24 cellular contexts compared by ENCODE assay signal in genomic region chr1:58391514-58391913, GRCh38.
DNase-seq lines count a peak whose midpoint lies in the region; ATAC-seq, FAIRE-seq and TF ChIP-seq lines count a peak whose summit lies in the region.
"Had no signal": no experiment of that assay in that cellular context is flagged by ENCODE, and none has a peak within 500 bp of the region (broad histone marks: within the 10 kb centered on the region; RNA-seq: fewer than 3 reads in every experiment).

No MANE protein-coding gene starts in this region.

- no peak overlapping the region for H3K18ac ChIP-seq in H1 (ENCODE audit: extremely low read depth, low read length)

- no peak for TF ChIP-seq EP300 in HepG2 (IDR thresholded peaks at IDR 0.05; ENCODE audit: low read depth in 2 of 2, low read length in 2 of 2)
- no peak for TF ChIP-seq EP300 in HepG2 (CRISPR knock-in tag; IDR thresholded peaks at IDR 0.05; ENCODE audit: borderline replicate concordance)
- no peak for TF ChIP-seq EP300 in H1 (IDR thresholded peaks at IDR 0.05; ENCODE audit: borderline replicate concordance in 1 of 2, low read depth in 2 of 2, low read length in 2 of 2)

- peak overlapping the region; percentile 52; the same call in 1 of the 2 replicates for H2BK12ac ChIP-seq in H1 (ENCODE audit: low read depth, low read length)

- H3K4me3 Mint-ChIP-seq in activated T-helper 17 cell treated with anti-CD3 and anti-CD28 coated beads, Interleukin-2, amount 50 U/mL, for 72 hours = no peak overlapping the region
- H3K4me3 Mint-ChIP-seq: B cell had no signal

- no peak for TF ChIP-seq POLR2A in HepG2 (IDR thresholded peaks at IDR 0.05; ENCODE audit: insufficient read depth in 1 of 2, low read depth in 2 of 2, low read length in 2 of 2)
- TF ChIP-seq POLR2A in right lobe of liver (IDR thresholded peaks at IDR 0.05) = no peak
- no peak for TF ChIP-seq POLR2A in H1 (IDR thresholded peaks at IDR 0.05; ENCODE audit: control extremely low read depth in 1 of 2, low read depth in 2 of 2, low read length in 2 of 2)

- H3K56ac ChIP-seq in H1 (replicated peaks; ENCODE audit: insufficient read length, low read depth, low read length) = no peak overlapping the region

- H3K4me2 ChIP-seq in HepG2 (ENCODE audit: low read depth, low read length) = no peak overlapping the region
- peak overlapping the region; percentile 99 for H3K4me2 ChIP-seq in Loucy (ENCODE audit: low read depth, low read length, poor library complexity, severe bottlenecking)
- peak overlapping the region in 1 of 2 experiments; percentile 48; a peak in 1 of 4 replicates for H3K4me2 ChIP-seq in H1 (ENCODE audit: insufficient read depth in 1 of 2, low read depth in 2 of 2, low read length in 2 of 2)

- H2AFZ ChIP-seq in HepG2 (ENCODE audit: low read length) (no peak overlapping the region), Loucy (ENCODE audit: low read length) (peak overlapping the region; percentile 72; the same call in 1 of the 2 replicates), H1 (ENCODE audit: low read length) (no peak overlapping the region)

- H3K79me2 ChIP-seq in HepG2 (ENCODE audit: insufficient read depth, low read length) (no peaks in the 10 kb centered on the region), Loucy (ENCODE audit: insufficient read depth, low read length) (no peaks in the 10 kb centered on the region), H1 (ENCODE audit: control insufficient read depth in 1 of 2, insufficient read depth in 2 of 2, low read length in 2 of 2) (no peaks in the 10 kb centered on the region)

- H2BK20ac ChIP-seq in H1 (ENCODE audit: low read length) = no peak overlapping the region

- H3K27me3 Mint-ChIP-seq in activated T-helper 17 cell treated with anti-CD3 and anti-CD28 coated beads, Interleukin-2, amount 50 U/mL, for 72 hours = peaks cover 2% of the 10 kb centered on the region
- H3K27me3 Mint-ChIP-seq: B cell, IgD-negative memory B cell had no signal

- H3K14ac ChIP-seq in H1 (ENCODE audit: insufficient read length) = no peak overlapping the region

- no peak overlapping the region for H4K5ac ChIP-seq in H1 (ENCODE audit: insufficient read length, low read depth, low read length)

- POLR2A ChIA-PET in HepG2 (lab: Yijun Ruan, JAX) (no interaction called here), H1 (lab: Charles Lee; ENCODE audit: partially characterized antibody) (no interaction called here)

- FAIRE-seq in HepG2 (lab: Jason Lieb, UNC) = no peak
- no peak for FAIRE-seq in H1 (lab: Jason Lieb, UNC)
- FAIRE-seq: D721Med, G401.6 had no signal

- TF ChIP-seq CTCF in HepG2 (CRISPR knock-in tag; IDR thresholded peaks at IDR 0.05) = no peak
- TF ChIP-seq CTCF in right lobe of liver (IDR thresholded peaks at IDR 0.05) = no peak
- TF ChIP-seq CTCF in Loucy (conservative IDR thresholded peaks at IDR 0.05; ENCODE audit: low read length) = no peak
- no peak for TF ChIP-seq CTCF in H1 (IDR thresholded peaks at IDR 0.05; ENCODE audit: control extremely low read depth in 1 of 3, insufficient read depth in 1 of 3, low read depth in 1 of 3, low read length in 3 of 3)

- ATAC-seq in HepG2 (no peak), right lobe of liver (no peak)
- no peak for ATAC-seq in activated T-helper 17 cell treated with anti-CD3 and anti-CD28 coated beads, Interleukin-2, amount 50 U/mL, for 72 hours (replicated peaks)
- ATAC-seq: HCT116 had no signal

- no peaks in the 10 kb centered on the region for H3K36me3 Mint-ChIP-seq in activated T-helper 17 cell treated with anti-CD3 and anti-CD28 coated beads, Interleukin-2, amount 50 U/mL, for 72 hours (ENCODE audit: low read depth)

- intact Hi-C loops in HepG2 (cut with micrococcal nuclease; ENCODE audit: unreplicated experiment) = no loop called here
- intact Hi-C loops in right lobe of liver (cut with DNase I) = no loop called here

- no peaks in the 10 kb centered on the region for H3K9me3 ChIP-seq in HepG2 (ENCODE audit: low read length)
- H3K9me3 ChIP-seq in right lobe of liver = no peaks in the 10 kb centered on the region
- no peaks in the 10 kb centered on the region for H3K9me3 ChIP-seq in Loucy (ENCODE audit: insufficient read depth, low read depth, low read length)
- H3K9me3 ChIP-seq in H1 (ENCODE audit: insufficient read depth in 2 of 2, low read depth in 1 of 2, low read length in 1 of 2) = no peaks in the 10 kb centered on the region
- H3K9me3 ChIP-seq in thymus (ENCODE audit: control insufficient read depth) = no peaks in the 10 kb centered on the region
- H3K9me3 ChIP-seq: MG63 had no signal

- H3K9ac ChIP-seq in HepG2 (ENCODE audit: insufficient read depth, low read depth, low read length) (no peak overlapping the region), Loucy (ENCODE audit: low read depth, low read length, poor library complexity, severe bottlenecking) (peak overlapping the region; percentile 87), H1 (replicated peaks in 1 of 4; ENCODE audit: extremely low read depth in 1 of 4, low read depth in 3 of 4, low read length in 3 of 4) (no peak overlapping the region)

- H4K8ac ChIP-seq in H1 (ENCODE audit: extremely low read depth, insufficient read depth, low read length) = no peak overlapping the region

- in situ Hi-C loops in HepG2 (cut with HindIII; ENCODE audit: extremely low pct_ligation_motif_present, low pct_unique_long_range_greater_than_20kb) = no loop called here

- no peak overlapping the region for H4K91ac ChIP-seq in H1 (replicated peaks; ENCODE audit: insufficient read length, low read length)

- no peak overlapping the region for H3K23ac ChIP-seq in H1 (ENCODE audit: insufficient read length)

- no peak overlapping the region for H3K27ac Mint-ChIP-seq in activated T-helper 17 cell treated with anti-CD3 and anti-CD28 coated beads, Interleukin-2, amount 50 U/mL, for 72 hours
- H3K27ac Mint-ChIP-seq: B cell, IgD-negative memory B cell had no signal

- 6% methylated on average over 3 of the region's 3 CpGs for WGBS in HepG2 (ENCODE audit: low lambda C conversion rate)
- 91% methylated on average over 3 of the region's 3 CpGs for WGBS in right lobe of liver (ENCODE audit: insufficient coverage, low coverage, low lambda C conversion rate, missing lambda C conversion rate)
- WGBS in H1 (ENCODE audit: extremely low coverage in 1 of 2, insufficient coverage in 1 of 2, insufficient read length in 1 of 2, insufficient replicate concordance in 2 of 2, low coverage in 1 of 2, low lambda C conversion rate in 2 of 2, missing lambda C conversion rate in 1 of 2), 2 experiments = 87% methylated on average over 3 of the region's 3 CpGs; no CpG with 5 or more reads in 1 of the 2 experiments
- 77% methylated on average over 3 of the region's 3 CpGs for WGBS in thymus

- H2AK5ac ChIP-seq in H1 (ENCODE audit: low read depth, low read length) = no peak overlapping the region

- CTCF ChIA-PET in HepG2 (lab: Yijun Ruan, JAX; ENCODE audit: low intra/inter-chr PET ratio, low total read pairs) = no interaction called here
- CTCF ChIA-PET in H1 (lab: Charles Lee; ENCODE audit: partially characterized antibody) = interaction anchor here (0.7 to 2.2 kb wide), 3 partner anchors 140 to 841 kb away, joined by 3 to 6 read pairs (median 4); no protein-coding TSS in a partner anchor

- no peak overlapping the region for H2BK120ac ChIP-seq in H1 (replicated peaks; ENCODE audit: low read depth, low read length)

- H3F3A ChIP-seq in Loucy (ENCODE audit: low read depth) = peaks cover 23% of the 10 kb centered on the region

- no peak for TF ChIP-seq RAD21 in HepG2 (CRISPR knock-in tag; IDR thresholded peaks at IDR 0.05)
- TF ChIP-seq RAD21 in H1 (IDR thresholded peaks at IDR 0.05 in 1 of 2, conservative IDR thresholded peaks at IDR 0.05 in 1 of 2; ENCODE audit: low read depth in 2 of 2, low read length in 2 of 2) = no peak

- H3K27me3 ChIP-seq in HepG2 (ENCODE audit: control insufficient read depth in 1 of 2, insufficient read depth in 2 of 2, low read length in 2 of 2) (no peaks in the 10 kb centered on the region), right lobe of liver (no peaks in the 10 kb centered on the region), Loucy (ENCODE audit: insufficient read depth, low read length, poor library complexity, severe bottlenecking) (no peaks in the 10 kb centered on the region), H1 (replicated peaks in 1 of 4; ENCODE audit: control insufficient read depth in 3 of 4, extremely low read depth in 1 of 4, insufficient read depth in 3 of 4, low read length in 3 of 4) (no peaks in the 10 kb centered on the region), thymus (ENCODE audit: control insufficient read depth, insufficient read depth) (no peaks in the 10 kb centered on the region)
- H3K27me3 ChIP-seq: MG63 had no signal

- H4K20me1 ChIP-seq in HepG2 (ENCODE audit: insufficient read depth, low read length) (no peaks in the 10 kb centered on the region), Loucy (ENCODE audit: insufficient read depth, low read length, poor library complexity, severe bottlenecking) (no peaks in the 10 kb centered on the region), H1 (replicated peaks in 1 of 2; ENCODE audit: control insufficient read depth in 1 of 2, insufficient read depth in 2 of 2, low read length in 2 of 2) (no peaks in the 10 kb centered on the region)

- no peak overlapping the region for H3K4me3 ChIP-seq in HepG2 (replicated peaks in 1 of 3; ENCODE audit: insufficient read depth in 1 of 3, low read depth in 2 of 3, low read length in 3 of 3)
- no peak overlapping the region for H3K4me3 ChIP-seq in right lobe of liver
- peak overlapping the region; percentile 72 for H3K4me3 ChIP-seq in Loucy (ENCODE audit: low read length, poor library complexity, severe bottlenecking)
- H3K4me3 ChIP-seq in H1 (ENCODE audit: extremely low read depth in 1 of 4, insufficient read depth in 2 of 4, low read depth in 3 of 4, low read length in 4 of 4) = no peak overlapping the region
- no peak overlapping the region for H3K4me3 ChIP-seq in thymus (ENCODE audit: low read length)
- H3K4me3 ChIP-seq: MG63 had no signal

- H3K4me1 ChIP-seq in HepG2 (ENCODE audit: insufficient read depth, low read length) (peaks cover 16% of the 10 kb centered on the region), right lobe of liver (no peaks in the 10 kb centered on the region), Loucy (ENCODE audit: insufficient read depth, low read length, poor library complexity, severe bottlenecking) (peaks cover 75% of the 10 kb centered on the region), H1 (replicated peaks in 1 of 4; ENCODE audit: control insufficient read depth in 3 of 4, insufficient read depth in 4 of 4, low read length in 3 of 4) (peaks cover 0 to 24% (median 7%) of the 10 kb centered on the region in 4 experiments; a peak in 3 of 7 replicates), thymus (ENCODE audit: control insufficient read depth, insufficient read depth, low read length) (no peaks in the 10 kb centered on the region)

- H3K36me3 ChIP-seq in HepG2 (replicated peaks in 1 of 2; ENCODE audit: control insufficient read depth in 1 of 2, insufficient read depth in 2 of 2, low read length in 2 of 2) = no peaks in the 10 kb centered on the region
- H3K36me3 ChIP-seq in right lobe of liver = no peaks in the 10 kb centered on the region
- H3K36me3 ChIP-seq in Loucy (ENCODE audit: insufficient read depth, low read length) = no peaks in the 10 kb centered on the region
- H3K36me3 ChIP-seq in H1 (ENCODE audit: control insufficient read depth in 2 of 4, insufficient read depth in 4 of 4, low read length in 3 of 4) = no peaks in the 10 kb centered on the region
- H3K36me3 ChIP-seq in thymus (ENCODE audit: control insufficient read depth, insufficient read depth) = no peaks in the 10 kb centered on the region
- H3K36me3 ChIP-seq: MG63 had no signal

- H3K27ac ChIP-seq in HepG2 (ENCODE audit: extremely low read length, insufficient read depth, low read length) (no peak overlapping the region), right lobe of liver (no peak overlapping the region), H1 (ENCODE audit: low read depth, low read length) (no peak overlapping the region), thymus (ENCODE audit: low read depth) (peak overlapping the region; percentile 75)
- H3K27ac ChIP-seq: 22Rv1 had no signal

- peaks cover 1% of the 10 kb centered on the region; the same call in 1 of the 2 replicates for H3K23me2 ChIP-seq in H1 (ENCODE audit: low read depth, low read length)

- H3K4me1 Mint-ChIP-seq in activated T-helper 17 cell treated with anti-CD3 and anti-CD28 coated beads, Interleukin-2, amount 50 U/mL, for 72 hours = no peaks in the 10 kb centered on the region
- H3K4me1 Mint-ChIP-seq: B cell had no signal

- no TSS peak for BruUV-seq in HepG2 (replicated peaks; lab: Mats Ljungman, UMichigan)

- H3K9me2 ChIP-seq in Loucy (replicated peaks; ENCODE audit: low read depth, low read length) = no peaks in the 10 kb centered on the region

- H3K79me1 ChIP-seq in H1 (ENCODE audit: low read depth, low read length) = no peaks in the 10 kb centered on the region

- no peak overlapping the region for H2BK5ac ChIP-seq in H1 (ENCODE audit: low read depth, low read length)

- no peaks in the 10 kb centered on the region for H3K9me3 Mint-ChIP-seq in activated T-helper 17 cell treated with anti-CD3 and anti-CD28 coated beads, Interleukin-2, amount 50 U/mL, for 72 hours

- DNase-seq in HepG2 (ENCODE audit: low spot score) (no peak), right lobe of liver (no peak), H1 (ENCODE audit: low read depth in 1 of 2, low spot score in 2 of 2) (no peak)
- DNase-seq in activated naive CD4-positive, alpha-beta T cell (lab: John Stamatoyannopoulos, UW) = no peak
- no peak for DNase-seq in stimulated activated naive CD4-positive, alpha-beta T cell treated with Interleukin-2 at 50 U/mL for 16 hours (lab: John Stamatoyannopoulos, UW)
- DNase-seq: MG63; NCI-H1105 treated with DMSO at 0.1 percent for 48 hours; NCI-H146; NCI-H1930; NCI-H2107; NCI-H446; NCI-H524 treated with DMSO at 0.1 percent for 48 hours; NCI-H82; NK-92 treated with Interleukin-12 subunit alpha and Interleukin-12 subunit beta, amount 100 ng/mL, for 24 hours; SHP77 treated with DMSO at 0.1 percent for 48 hours had no signal

- no peak overlapping the region for H2BK15ac ChIP-seq in H1 (ENCODE audit: low read length)

- H3K4ac ChIP-seq in H1 (replicated peaks; ENCODE audit: insufficient read length, low read depth, low read length) = no peak overlapping the region
